11 cellular contexts compared by ENCODE assay signal in genomic region chr1:166874464-166874863, GRCh38. TPM values are rescaled to one million over a fixed set of nuclear protein-coding genes. Genes with fewer than 3 reads are reported as not detected.
DNase-seq lines count a peak whose midpoint lies in the region; ATAC-seq, FAIRE-seq and TF ChIP-seq lines count a peak whose summit lies in the region.
"Had no signal": no experiment of that assay in that cellular context is flagged by ENCODE, and none has a peak within 500 bp of the region (broad histone marks: within the 10 kb centered on the region; RNA-seq: fewer than 3 reads in every experiment).

No MANE protein-coding gene starts in this region.

- 0 out of 2 replicates have a peak, but pooled peaks have one; percentile 8 for TF ChIP-seq EP300 in K562 (IDR thresholded peaks at IDR 0.05; ENCODE audit: low read length)

- BruUV-seq in K562 (replicated peaks; lab: Mats Ljungman, UMichigan) = TSS peak; percentile 39

- peak; percentile 76 for FAIRE-seq in K562 (lab: Jason Lieb, UNC)

- H3K4me2 ChIP-seq in K562 (ENCODE audit: insufficient read depth, low read length) = no peak overlapping the region

- TF ChIP-seq POLR2A in K562 (conservative IDR thresholded peaks at IDR 0.05) = no peak

- no peaks in the 10 kb centered on the region for H3K9me1 ChIP-seq in K562 (ENCODE audit: control insufficient read depth, insufficient read depth, low read length)

- H3K9me3 Mint-ChIP-seq in activated CD4-positive, alpha-beta memory T cell treated with anti-CD3 and anti-CD28 coated beads, Interleukin-2, amount 10 ng/mL, durations not matched to agents 7 days and 5 days = peaks cover 4% of the 10 kb centered on the region
- peaks cover 6% of the 10 kb centered on the region for H3K9me3 Mint-ChIP-seq in activated CD4-positive, alpha-beta memory T cell treated with anti-CD3 and anti-CD28 coated beads for 36 hours

- TF ChIP-seq CTCF in K562 (IDR thresholded peaks at IDR 0.05 in 2 of 3, conservative IDR thresholded peaks at IDR 0.05 in 1 of 3; ENCODE audit: insufficient read depth in 2 of 3, low read depth in 1 of 3, low read length in 3 of 3) = no peak

- POLR2A ChIA-PET in activated CD4-positive, alpha-beta memory T cell treated with anti-CD3 and anti-CD28 coated beads, Interleukin-2, amount 10 ng/mL, durations not matched to agents 7 days and 5 days (lab: Charles Lee) = interaction anchor here (1.3 to 2.5 kb wide), 2 partner anchors 27 to 643 kb away, joined by 3 to 8 read pairs; partner anchors contain the start of gene CD247
- POLR2A ChIA-PET in activated CD4-positive, alpha-beta memory T cell treated with anti-CD3 and anti-CD28 coated beads for 36 hours (lab: Charles Lee) = no interaction called here
- POLR2A ChIA-PET in K562 (lab: Yijun Ruan, JAX) = interaction anchor here (0.6 to 1.7 kb wide), 2 partner anchors 10 to 97 kb away, joined by 3 to 7 read pairs; no protein-coding TSS in a partner anchor

- peaks cover 65% of the 10 kb centered on the region for H3K4me1 Mint-ChIP-seq in activated CD4-positive, alpha-beta memory T cell treated with anti-CD3 and anti-CD28 coated beads, Interleukin-2, amount 10 ng/mL, durations not matched to agents 7 days and 5 days
- peaks cover 58% of the 10 kb centered on the region for H3K4me1 Mint-ChIP-seq in activated CD4-positive, alpha-beta memory T cell treated with anti-CD3 and anti-CD28 coated beads for 36 hours (ENCODE audit: low read depth)

- no peak for DNase-seq in activated CD4-positive, alpha-beta memory T cell treated with anti-CD3 and anti-CD28 coated beads, Interleukin-2, amount 10 ng/mL, durations not matched to agents 7 days and 5 days
- no peak for DNase-seq in activated CD4-positive, alpha-beta memory T cell treated with anti-CD3 and anti-CD28 coated beads for 36 hours
- DNase-seq in NAMALWA (ENCODE audit: low spot score) = peak; percentile 17
- peak in 2 of 4 experiments; percentile 38 to 67 for DNase-seq in K562 (ENCODE audit: extremely low read depth in 1 of 4, low spot score in 3 of 4)
- DNase-seq in COLO829 (ENCODE audit: low spot score) = no peak
- no peak for DNase-seq in NCI-H345 (lab: John Stamatoyannopoulos, UW)
- DNase-seq: activated CD4-positive, CD25-positive, alpha-beta regulatory T cell; dermis blood vessel endothelial cell; GF-D8 had no signal

- H3K4me3 Mint-ChIP-seq in activated CD4-positive, alpha-beta memory T cell treated with anti-CD3 and anti-CD28 coated beads, Interleukin-2, amount 10 ng/mL, durations not matched to agents 7 days and 5 days = peak overlapping the region; percentile 17
- H3K4me3 Mint-ChIP-seq in activated CD4-positive, alpha-beta memory T cell treated with anti-CD3 and anti-CD28 coated beads for 36 hours = no peak overlapping the region

- H3K27ac Mint-ChIP-seq in activated CD4-positive, alpha-beta memory T cell treated with anti-CD3 and anti-CD28 coated beads, Interleukin-2, amount 10 ng/mL, durations not matched to agents 7 days and 5 days = no peak overlapping the region
- H3K27ac Mint-ChIP-seq in activated CD4-positive, alpha-beta memory T cell treated with anti-CD3 and anti-CD28 coated beads for 36 hours = no peak overlapping the region

- no peaks in the 10 kb centered on the region for H3K27me3 Mint-ChIP-seq in activated CD4-positive, alpha-beta memory T cell treated with anti-CD3 and anti-CD28 coated beads, Interleukin-2, amount 10 ng/mL, durations not matched to agents 7 days and 5 days
- no peaks in the 10 kb centered on the region for H3K27me3 Mint-ChIP-seq in activated CD4-positive, alpha-beta memory T cell treated with anti-CD3 and anti-CD28 coated beads for 36 hours

- ATAC-seq in K562 (no peak), GM18907 (IDR thresholded peaks at IDR 0.05; ENCODE audit: unreplicated experiment) (no peak)

- H3K27me3 ChIP-seq in K562 (ENCODE audit: control insufficient read depth in 2 of 2, insufficient read depth in 2 of 2, low read length in 2 of 2) (no peaks in the 10 kb centered on the region), neuron (ENCODE audit: insufficient read depth, low read length) (no peaks in the 10 kb centered on the region)

- 51% methylated on average over 8 of the region's 8 CpGs for whole genome bisulfite sequencing in K562 (ENCODE audit: insufficient coverage, low coverage, missing lambda C conversion rate)

- CTCF ChIA-PET in activated CD4-positive, alpha-beta memory T cell treated with anti-CD3 and anti-CD28 coated beads, Interleukin-2, amount 10 ng/mL, durations not matched to agents 7 days and 5 days (lab: Charles Lee) = interaction anchor here (2.4 to 3.5 kb wide), 4 partner anchors 31 to 345 kb away, joined by 9 to 21 read pairs (median 14); partner anchors contain the start of genes POGK and POU2F1
- CTCF ChIA-PET in activated CD4-positive, alpha-beta memory T cell treated with anti-CD3 and anti-CD28 coated beads for 36 hours (lab: Charles Lee) = no interaction called here
- CTCF ChIA-PET in K562 (lab: Yijun Ruan, JAX; ENCODE audit: low intra/inter-chr PET ratio) = no interaction called here

- intact Hi-C loops in activated CD4-positive, alpha-beta memory T cell treated with anti-CD3 and anti-CD28 coated beads for 36 hours (cut with micrococcal nuclease) = loop anchor here (10.0 kb wide), 1 partner anchor 390 kb away; no protein-coding TSS in a partner anchor
- intact Hi-C loops in K562 (cut with micrococcal nuclease) = loop anchor here (2.0 kb wide), 1 partner anchor 34 kb away; no protein-coding TSS in a partner anchor

- peak overlapping the region; percentile 64 to 82; a peak in 3 of 4 replicates for H3K9ac ChIP-seq in K562 (ENCODE audit: insufficient read depth in 1 of 2, low read depth in 2 of 2, low read length in 2 of 2)

- H3K36me3 Mint-ChIP-seq in activated CD4-positive, alpha-beta memory T cell treated with anti-CD3 and anti-CD28 coated beads, Interleukin-2, amount 10 ng/mL, durations not matched to agents 7 days and 5 days (ENCODE audit: low read depth) = peaks cover 22% of the 10 kb centered on the region
- H3K36me3 Mint-ChIP-seq in activated CD4-positive, alpha-beta memory T cell treated with anti-CD3 and anti-CD28 coated beads for 36 hours = peaks cover 17% of the 10 kb centered on the region

- TF ChIP-seq RAD21 in K562 (CRISPR knock-in tag; conservative IDR thresholded peaks at IDR 0.05 in 1 of 2, IDR thresholded peaks at IDR 0.05 in 1 of 2) = no peak

- peaks cover 15 to 19% of the 10 kb centered on the region in 2 experiments; a peak in 4 of 5 replicates for H3K4me1 ChIP-seq in K562 (replicated peaks in 1 of 2; ENCODE audit: control insufficient read depth in 2 of 2, insufficient read depth in 2 of 2, low read length in 2 of 2)
- H3K4me1 ChIP-seq in neuron (ENCODE audit: insufficient read depth, low read length) = peaks cover 17% of the 10 kb centered on the region

- H3K79me2 ChIP-seq in K562 (ENCODE audit: control insufficient read depth, insufficient read depth, low read length) = peaks cover 64% of the 10 kb centered on the region

- H3K27ac ChIP-seq in K562 (ENCODE audit: extremely low read depth, low read depth, low read length) = no peak overlapping the region

- in situ Hi-C loops in K562 (cut with MboI) = no loop called here

- H3K9me3 ChIP-seq in K562 (replicated peaks; ENCODE audit: control insufficient read depth, insufficient read depth, low read depth, low read length) (0 out of 2 replicates have a peak, but pooled peaks cover 2% of the 10 kb centered on the region), neuron (ENCODE audit: low read length) (no peaks in the 10 kb centered on the region)

- H3K4me3 ChIP-seq in K562 (no peak overlapping the region; the same call in 1 of the 2 replicates), neuron (ENCODE audit: low read length) (peak overlapping the region; percentile 64)

- H3K36me3 ChIP-seq in K562 (ENCODE audit: control insufficient read depth, insufficient read depth, low read length) (peaks cover 24% of the 10 kb centered on the region; the same call in 1 of the 3 replicates), neuron (ENCODE audit: insufficient read depth, low read length) (peaks cover under 1% of the 10 kb centered on the region)

- H2AFZ ChIP-seq in K562 (ENCODE audit: low read depth, low read length) (no peak overlapping the region), neuron (ENCODE audit: low read depth, low read length) (no peak overlapping the region)

- H4K20me1 ChIP-seq in K562 (replicated peaks; ENCODE audit: control insufficient read depth, insufficient read depth, low read length) = 0 out of 2 replicates have a peak, but pooled peaks cover 13% of the 10 kb centered on the region

RNA-seq across cellular contexts. Expression of gene TADA1, which starts 1.6 kb away (rescaled TPM):
- 10 to 100 TPM; 17.0 to 17.9 TPM for total RNA-seq in activated CD4-positive, alpha-beta memory T cell treated with anti-CD3 and anti-CD28 coated beads, Interleukin-2, amount 10 ng/mL, durations not matched to agents 7 days and 5 days
- total RNA-seq in activated CD4-positive, alpha-beta memory T cell treated with anti-CD3 and anti-CD28 coated beads for 36 hours = 10 to 100 TPM; 16.9 to 18.3 TPM
- total RNA-seq in K562 (2011; cell fraction: chromatin; rRNA removed; ENCODE audit: low replicate concordance) = 14.9 and 32.5 TPM in 2 replicates
- total RNA-seq in K562 (2011; cell fraction: nucleolus; rRNA removed) = 8.2 and 11.6 TPM in 2 replicates
- 17.5 and 30.8 TPM in 2 replicates for total RNA-seq in K562 (2011; cell fraction: nucleoplasm; rRNA removed)
- total RNA-seq in K562 (2014; rRNA removed) (15.9 and 18.8 TPM in 2 replicates), K562 (2014; rRNA removed; fragmentation: Illumina TruSeq; extraction: Trizol) (28.7 and 32.5 TPM in 2 replicates), K562 (2015; rRNA removed; fragmentation: Illumina TruSeq; extraction: Trizol) (27.3 and 27.7 TPM in 2 replicates), K562 (2021) (20.5 and 21.2 TPM in 2 replicates)
- polyA plus RNA-seq in K562 (2011; rRNA removed) (42.9 and 43.1 TPM in 2 replicates), K562 (2014; fragmentation: Illumina TruSeq; extraction: Trizol) (28.4 and 35.2 TPM in 2 replicates), K562 (2014; fragmentation: Nextera tagmentation; extraction: Ambion mirVana) (10 to 100 TPM; 62.6 to 76.5 TPM), K562 (2014; rRNA removed) (18.6 and 24.1 TPM in 2 replicates)
- 17.2 and 32.7 TPM in 2 replicates for polyA plus RNA-seq in K562 (2011; cell fraction: cytosol; rRNA removed)
- 27.0 and 37.4 TPM in 2 replicates for polyA plus RNA-seq in K562 (2011; cell fraction: nucleus; rRNA removed)
- polyA plus RNA-seq in K562 (2012) = 13.6 and 22.2 TPM in 2 replicates
- polyA minus RNA-seq in K562 (2011; rRNA and poly(A)+ RNA removed) = 39.7 and 45.5 TPM in 2 replicates
- 15.5 and 15.6 TPM in 2 replicates for polyA minus RNA-seq in K562 (2011; cell fraction: cytosol; rRNA and poly(A)+ RNA removed)
- polyA minus RNA-seq in K562 (2011; cell fraction: nucleus; rRNA and poly(A)+ RNA removed) = 7.5 and 16.2 TPM in 2 replicates

RNA-seq across cellular contexts. Expression of gene POGK, which starts 35.2 kb away (rescaled TPM):
- total RNA-seq in activated CD4-positive, alpha-beta memory T cell treated with anti-CD3 and anti-CD28 coated beads, Interleukin-2, amount 10 ng/mL, durations not matched to agents 7 days and 5 days = 10 to 100 TPM; 34.4 to 36.5 TPM
- 10 to 100 TPM; 43.0 to 43.1 TPM for total RNA-seq in activated CD4-positive, alpha-beta memory T cell treated with anti-CD3 and anti-CD28 coated beads for 36 hours
- 19.4 and 25.5 TPM in 2 replicates for total RNA-seq in K562 (2011; cell fraction: chromatin; rRNA removed; ENCODE audit: low replicate concordance)
- total RNA-seq in K562 (2011; cell fraction: nucleolus; rRNA removed) = 13.3 and 15.5 TPM in 2 replicates
- total RNA-seq in K562 (2011; cell fraction: nucleoplasm; rRNA removed) = 21.6 and 38.7 TPM in 2 replicates
- total RNA-seq in K562 (2014; rRNA removed) (24.3 and 30.4 TPM in 2 replicates), K562 (2014; rRNA removed; fragmentation: Illumina TruSeq; extraction: Trizol) (30.9 and 31.0 TPM in 2 replicates), K562 (2015; rRNA removed; fragmentation: Illumina TruSeq; extraction: Trizol) (41.0 and 44.5 TPM in 2 replicates), K562 (2021) (34.6 and 35.6 TPM in 2 replicates)
- polyA plus RNA-seq in K562 (2011; rRNA removed) (11.5 and 12.5 TPM in 2 replicates), K562 (2014; fragmentation: Illumina TruSeq; extraction: Trizol) (24.6 and 30.8 TPM in 2 replicates), K562 (2014; fragmentation: Nextera tagmentation; extraction: Ambion mirVana) (1 to 10 TPM; 6.1 to 8.1 TPM), K562 (2014; rRNA removed) (15.7 and 20.1 TPM in 2 replicates)
- polyA plus RNA-seq in K562 (2011; cell fraction: cytosol; rRNA removed) = 8.6 and 14.1 TPM in 2 replicates
- 27.0 and 31.8 TPM in 2 replicates for polyA plus RNA-seq in K562 (2011; cell fraction: nucleus; rRNA removed)
- 18.6 and 22.8 TPM in 2 replicates for polyA plus RNA-seq in K562 (2012)
- 29.8 and 30.3 TPM in 2 replicates for polyA minus RNA-seq in K562 (2011; rRNA and poly(A)+ RNA removed)
- 19.1 and 22.8 TPM in 2 replicates for polyA minus RNA-seq in K562 (2011; cell fraction: cytosol; rRNA and poly(A)+ RNA removed)
- 17.4 and 27.2 TPM in 2 replicates for polyA minus RNA-seq in K562 (2011; cell fraction: nucleus; rRNA and poly(A)+ RNA removed)
